In genomic region chr10:110137142-110137545, GRCh38 we compare ENCODE assay signal across 7 cellular contexts.
A peak's percentile ranks its signal among the peaks of the same experiment; 100 is the strongest.
DNase-seq lines count a peak whose midpoint lies in the region; ATAC-seq and TF ChIP-seq lines count a peak whose summit lies in the region.

No MANE protein-coding gene starts in this region.

- H3F3A ChIP-seq in MM.1S (ENCODE audit: insufficient read depth, low read length): peaks cover 5% of the 10 kb centered on the region; the same call in 1 of the 2 replicates

- 0 out of 2 replicates have a peak, but pooled peaks cover 5% of the 10 kb centered on the region for H3K27me3 ChIP-seq in MM.1S (replicated peaks; ENCODE audit: insufficient read depth, low read length)
- H3K27me3 ChIP-seq in lung (ENCODE audit: control insufficient read depth, insufficient read depth): no peaks in the 10 kb centered on the region

- no peak overlapping the region for H3K4me3 Mint-ChIP-seq in type B pancreatic cell

- H3K4me3 ChIP-seq in MM.1S (ENCODE audit: low read length) (no peak overlapping the region), lung (no peak overlapping the region)

- H3K36me3 ChIP-seq in MM.1S (replicated peaks; ENCODE audit: insufficient read depth, low read length): no peaks in the 10 kb centered on the region
- H3K36me3 ChIP-seq in lung (ENCODE audit: control insufficient read depth in 2 of 2, insufficient read depth in 2 of 2, low read length in 2 of 2): peaks cover 2 to 5% of the 10 kb centered on the region in 2 donors

- ATAC-seq in GM21717 (IDR thresholded peaks at IDR 0.05; ENCODE audit: unreplicated experiment) (peak; percentile 64), lung (ENCODE audit: insufficient read depth, low FRiP score) (peak; percentile 92)

- H3K4me1 ChIP-seq in MM.1S (ENCODE audit: low read length) (no peaks in the 10 kb centered on the region; the same call in 1 of the 2 replicates), lung (ENCODE audit: control insufficient read depth in 2 of 2, insufficient read depth in 2 of 2, low read length in 2 of 2) (peaks cover 5 to 8% of the 10 kb centered on the region in 2 donors)

- peak overlapping the region; percentile 40 for H3K27ac Mint-ChIP-seq in type B pancreatic cell

- DNase-seq in GF-D8 (lab: John Stamatoyannopoulos, UW) (peak; percentile 83), MM.1S (peak; percentile 67), SK-MEL-5 (ENCODE audit: low read depth, low spot score) (peak; percentile 84), dermis microvascular lymphatic vessel endothelial cell (ENCODE audit: low read depth in 2 of 2) (peak; percentile 60 to 71), lung (ENCODE audit: low spot score) (no peak), type B pancreatic cell (ENCODE audit: extremely low spot score, unreplicated experiment) (no peak)

- H3K9me3 ChIP-seq in MM.1S (replicated peaks; ENCODE audit: insufficient read depth, low read length): no peaks in the 10 kb centered on the region
- H3K9me3 ChIP-seq in lung (ENCODE audit: control insufficient read depth in 2 of 2, insufficient read depth in 1 of 2, low read length in 1 of 2): no peaks in the 10 kb centered on the region

- in situ Hi-C loops in SK-MEL-5 (cut with HindIII; ENCODE audit: low pct_unique_long_range_greater_than_20kb, low sequenced_read_pairs): no loop called here

- no peaks in the 10 kb centered on the region for H3K9me2 ChIP-seq in MM.1S (replicated peaks; ENCODE audit: insufficient read depth, low read length)

- H4K20me1 ChIP-seq in MM.1S (ENCODE audit: insufficient read depth, low read length): no peaks in the 10 kb centered on the region

- H2AFZ ChIP-seq in MM.1S (ENCODE audit: low read length): no peak overlapping the region

- peak; percentile 83 for TF ChIP-seq CTCF in MM.1S (IDR thresholded peaks at IDR 0.05; ENCODE audit: low read length)
- TF ChIP-seq CTCF in lung (IDR thresholded peaks at IDR 0.05; ENCODE audit: control extremely low read depth, extremely low read depth): peak; percentile 81
- peak; percentile 91 for TF ChIP-seq CTCF in type B pancreatic cell (conservative IDR thresholded peaks at IDR 0.05)

- WGBS in lung, 2 donors: 0% methylated on average over 2 of the region's 2 CpGs

- H3K9ac ChIP-seq in MM.1S (ENCODE audit: low read length): no peak overlapping the region

- no peak overlapping the region for H3K4me2 ChIP-seq in MM.1S (ENCODE audit: low read depth, low read length)

- H3K9me3 Mint-ChIP-seq in type B pancreatic cell: no peaks in the 10 kb centered on the region

- H3K4me1 Mint-ChIP-seq in type B pancreatic cell (ENCODE audit: unreplicated experiment): peaks cover 17% of the 10 kb centered on the region

- no peaks in the 10 kb centered on the region for H3K79me2 ChIP-seq in MM.1S (ENCODE audit: low read length)

- no peak overlapping the region for H3K27ac ChIP-seq in MM.1S (ENCODE audit: low read length)
- peak overlapping the region; percentile 41 to 59 for H3K27ac ChIP-seq in lung (ENCODE audit: low read depth in 1 of 2, low read length in 1 of 2)

- no peaks in the 10 kb centered on the region for H3K27me3 Mint-ChIP-seq in type B pancreatic cell

- peaks cover 10% of the 10 kb centered on the region for H3K36me3 Mint-ChIP-seq in type B pancreatic cell

Comparison
In these comparisons a context has a peak if more than half of its experiments do, and no peak if none do; other contexts are left out.
1. DNase-seq: peak in GF-D8 (single experiment), MM.1S (single experiment), SK-MEL-5 (single experiment) and dermis microvascular lymphatic vessel endothelial cell (2 of 2); none in lung (single experiment) and type B pancreatic cell (single experiment).
2. Peak in every context shown above with its lines, with median percentiles within 50 percentile points of each other: CTCF ChIP-seq.